22 cellular contexts compared by ENCODE assay signal in the genomic region with DNA sequence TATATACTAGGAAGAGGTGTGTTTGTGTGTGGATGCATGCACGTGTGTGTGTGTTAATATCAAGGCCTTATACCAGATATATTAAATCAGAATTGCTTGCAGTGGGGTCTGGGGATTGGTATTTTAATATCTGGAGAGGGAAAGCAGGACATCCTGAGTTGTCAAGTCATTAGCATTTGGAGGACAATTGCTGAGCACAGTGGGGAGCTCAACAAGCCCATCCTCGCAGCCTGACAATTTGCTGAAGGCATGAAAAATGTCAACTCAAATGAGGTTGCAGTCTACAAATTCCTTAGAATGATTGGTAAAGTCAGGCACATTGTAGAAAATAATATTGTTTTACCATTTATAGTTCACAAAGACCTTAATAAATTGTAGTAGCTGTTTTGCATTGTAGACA.
"Had no signal": no experiment of that assay in that cellular context is flagged by ENCODE, and none has a peak within 500 bp of the region (broad histone marks: within the 10 kb centered on the region; RNA-seq: fewer than 3 reads in every experiment).

No MANE protein-coding gene starts in this region.

- H3K4me3 ChIP-seq: MG63, SJSA1, SK-N-MC had no signal

- H3K27me3 ChIP-seq: MG63, SJSA1 had no signal

- ATAC-seq: HepG2 had no signal

- H3K4me1 ChIP-seq: SJSA1 had no signal

- H3K27ac ChIP-seq: SJSA1, SK-N-MC had no signal

- H3K36me3 ChIP-seq: MG63, SJSA1 had no signal

- H3K9me3 ChIP-seq: MG63, SJSA1 had no signal

- DNase-seq: IMR-90, Karpas-422, KG1, MG63, NCI-H1092, NCI-H1105 treated with DMSO at 0.1 percent for 48 hours, NCI-H1417 treated with DMSO at 0.1 percent for 48 hours, NCI-H146, NCI-H1694 treated with DMSO at 0.1 percent for 48 hours, NCI-H1930, NCI-H2081, NCI-H2107, NCI-H2227 treated with DMSO at 0.1 percent for 48 hours, NCI-H524 treated with DMSO at 0.1 percent for 48 hours, NCI-H69, NCI-H774, Right ventricle myocardium superior, RPMI8226, SIG-M5 had no signal
